Comparison of ENCODE assay signal across 1 cellular context in the genomic region with DNA sequence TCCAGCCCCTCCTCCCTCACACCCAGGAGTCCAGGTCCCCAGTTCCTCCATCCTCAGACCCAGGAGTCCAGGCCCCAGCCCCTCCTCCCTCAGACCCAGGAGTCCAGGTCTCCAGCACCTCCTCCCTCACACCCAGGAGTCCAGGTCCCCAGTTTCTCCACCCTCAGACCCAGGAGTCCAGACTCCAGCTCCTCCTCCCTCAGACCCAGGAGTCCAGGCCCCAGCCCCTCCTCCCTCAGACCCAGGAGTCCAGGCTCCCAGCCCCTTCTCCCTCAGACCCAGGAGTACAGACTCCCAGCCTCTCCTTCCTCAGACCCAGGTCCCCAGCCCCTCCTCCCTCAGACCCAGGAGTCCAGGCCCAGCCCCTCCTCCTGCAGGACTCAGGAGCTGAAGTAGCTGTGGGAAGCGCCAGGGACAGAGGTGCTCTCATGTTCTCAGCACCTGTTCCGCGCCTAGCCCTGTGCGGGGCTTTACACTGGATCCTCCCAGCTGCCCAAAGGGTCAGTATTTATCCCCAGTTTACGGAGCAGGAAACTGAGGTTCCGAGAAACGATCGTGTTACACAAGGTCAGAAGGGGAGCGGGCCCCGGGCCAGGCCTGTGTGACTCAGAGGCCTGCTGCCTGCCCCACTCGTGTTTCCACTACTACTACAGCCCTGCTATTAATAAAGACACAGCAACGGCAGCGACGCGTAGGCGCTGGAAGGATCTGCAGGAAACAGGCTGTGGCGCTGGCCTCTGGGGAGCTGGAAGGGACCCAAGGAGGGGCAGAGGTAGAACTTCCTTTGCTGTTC.
TF ChIP-seq lines count a peak whose summit lies in the region.

No MANE protein-coding gene starts in this region.

TF ChIP-seq in GM23338, 12 proteins besides CTCF, POLR2A, EP300 and RAD21 (continued from another document):
- TF ChIP-seq, protein P1, sequence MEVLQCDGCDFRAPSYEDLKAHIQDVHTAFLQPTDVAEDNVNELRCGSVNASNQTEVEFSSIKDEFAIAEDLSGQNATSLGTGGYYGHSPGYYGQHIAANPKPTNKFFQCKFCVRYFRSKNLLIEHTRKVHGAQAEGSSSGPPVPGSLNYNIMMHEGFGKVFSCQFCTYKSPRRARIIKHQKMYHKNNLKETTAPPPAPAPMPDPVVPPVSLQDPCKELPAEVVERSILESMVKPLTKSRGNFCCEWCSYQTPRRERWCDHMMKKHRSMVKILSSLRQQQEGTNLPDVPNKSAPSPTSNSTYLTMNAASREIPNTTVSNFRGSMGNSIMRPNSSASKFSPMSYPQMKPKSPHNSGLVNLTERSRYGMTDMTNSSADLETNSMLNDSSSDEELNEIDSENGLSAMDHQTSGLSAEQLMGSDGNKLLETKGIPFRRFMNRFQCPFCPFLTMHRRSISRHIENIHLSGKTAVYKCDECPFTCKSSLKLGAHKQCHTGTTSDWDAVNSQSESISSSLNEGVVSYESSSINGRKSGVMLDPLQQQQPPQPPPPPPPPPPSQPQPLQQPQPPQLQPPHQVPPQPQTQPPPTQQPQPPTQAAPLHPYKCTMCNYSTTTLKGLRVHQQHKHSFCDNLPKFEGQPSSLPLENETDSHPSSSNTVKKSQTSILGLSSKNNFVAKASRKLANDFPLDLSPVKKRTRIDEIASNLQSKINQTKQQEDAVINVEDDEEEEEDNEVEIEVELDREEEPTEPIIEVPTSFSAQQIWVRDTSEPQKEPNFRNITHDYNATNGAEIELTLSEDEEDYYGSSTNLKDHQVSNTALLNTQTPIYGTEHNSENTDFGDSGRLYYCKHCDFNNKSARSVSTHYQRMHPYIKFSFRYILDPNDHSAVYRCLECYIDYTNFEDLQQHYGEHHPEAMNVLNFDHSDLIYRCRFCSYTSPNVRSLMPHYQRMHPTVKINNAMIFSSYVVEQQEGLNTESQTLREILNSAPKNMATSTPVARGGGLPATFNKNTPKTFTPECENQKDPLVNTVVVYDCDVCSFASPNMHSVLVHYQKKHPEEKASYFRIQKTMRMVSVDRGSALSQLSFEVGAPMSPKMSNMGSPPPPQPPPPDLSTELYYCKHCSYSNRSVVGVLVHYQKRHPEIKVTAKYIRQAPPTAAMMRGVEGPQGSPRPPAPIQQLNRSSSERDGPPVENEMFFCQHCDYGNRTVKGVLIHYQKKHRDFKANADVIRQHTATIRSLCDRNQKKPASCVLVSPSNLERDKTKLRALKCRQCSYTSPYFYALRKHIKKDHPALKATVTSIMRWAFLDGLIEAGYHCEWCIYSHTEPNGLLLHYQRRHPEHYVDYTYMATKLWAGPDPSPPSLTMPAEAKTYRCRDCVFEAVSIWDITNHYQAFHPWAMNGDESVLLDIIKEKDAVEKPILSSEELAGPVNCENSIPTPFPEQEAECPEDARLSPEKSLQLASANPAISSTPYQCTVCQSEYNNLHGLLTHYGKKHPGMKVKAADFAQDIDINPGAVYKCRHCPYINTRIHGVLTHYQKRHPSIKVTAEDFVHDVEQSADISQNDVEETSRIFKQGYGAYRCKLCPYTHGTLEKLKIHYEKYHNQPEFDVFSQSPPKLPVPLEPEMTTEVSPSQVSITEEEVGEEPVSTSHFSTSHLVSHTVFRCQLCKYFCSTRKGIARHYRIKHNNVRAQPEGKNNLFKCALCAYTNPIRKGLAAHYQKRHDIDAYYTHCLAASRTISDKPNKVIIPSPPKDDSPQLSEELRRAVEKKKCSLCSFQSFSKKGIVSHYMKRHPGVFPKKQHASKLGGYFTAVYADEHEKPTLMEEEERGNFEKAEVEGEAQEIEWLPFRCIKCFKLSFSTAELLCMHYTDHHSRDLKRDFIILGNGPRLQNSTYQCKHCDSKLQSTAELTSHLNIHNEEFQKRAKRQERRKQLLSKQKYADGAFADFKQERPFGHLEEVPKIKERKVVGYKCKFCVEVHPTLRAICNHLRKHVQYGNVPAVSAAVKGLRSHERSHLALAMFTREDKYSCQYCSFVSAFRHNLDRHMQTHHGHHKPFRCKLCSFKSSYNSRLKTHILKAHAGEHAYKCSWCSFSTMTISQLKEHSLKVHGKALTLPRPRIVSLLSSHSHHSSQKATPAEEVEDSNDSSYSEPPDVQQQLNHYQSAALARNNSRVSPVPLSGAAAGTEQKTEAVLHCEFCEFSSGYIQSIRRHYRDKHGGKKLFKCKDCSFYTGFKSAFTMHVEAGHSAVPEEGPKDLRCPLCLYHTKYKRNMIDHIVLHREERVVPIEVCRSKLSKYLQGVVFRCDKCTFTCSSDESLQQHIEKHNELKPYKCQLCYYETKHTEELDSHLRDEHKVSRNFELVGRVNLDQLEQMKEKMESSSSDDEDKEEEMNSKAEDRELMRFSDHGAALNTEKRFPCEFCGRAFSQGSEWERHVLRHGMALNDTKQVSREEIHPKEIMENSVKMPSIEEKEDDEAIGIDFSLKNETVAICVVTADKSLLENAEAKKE (CRISPR knock-in tag; IDR thresholded peaks at IDR 0.05), result no peak
- TF ChIP-seq STAT1 (IDR thresholded peaks at IDR 0.05; ENCODE audit: unreplicated experiment) (no peak), EZH2 (IDR thresholded peaks at IDR 0.05; ENCODE audit: low read depth, unreplicated experiment) (no peak), ZNF114 (CRISPR knock-in tag; IDR thresholded peaks at IDR 0.05) (no peak), ETS1 (IDR thresholded peaks at IDR 0.05) (no peak), NANOG (IDR thresholded peaks at IDR 0.05; ENCODE audit: borderline replicate concordance) (no peak), POLR2AphosphoS5 (IDR thresholded peaks at IDR 0.05; ENCODE audit: low read depth) (no peak), JUNB (IDR thresholded peaks at IDR 0.05; ENCODE audit: unreplicated experiment) (no peak), REST (IDR thresholded peaks at IDR 0.05; ENCODE audit: unreplicated experiment) (no peak), ZNF331 (CRISPR knock-in tag; IDR thresholded peaks at IDR 0.05; ENCODE audit: low read depth) (no peak)
